Comparison of ENCODE assay signal across 8 cellular contexts in genomic region chr17:42653179-42654124, GRCh38. TPM values are rescaled to one million over a fixed set of nuclear protein-coding genes. Genes with fewer than 3 reads are reported as not detected.
A peak's percentile ranks its signal among the peaks of the same experiment; 100 is the strongest.
DNase-seq lines count a peak whose midpoint lies in the region; ATAC-seq and TF ChIP-seq lines count a peak whose summit lies in the region.

No MANE protein-coding gene starts in this region.

- H3K27me3 ChIP-seq in endodermal cell (ENCODE audit: control insufficient read depth, insufficient read depth, low read length, poor library complexity, severe bottlenecking) (no peaks in the 10 kb centered on the region), lung (ENCODE audit: control insufficient read depth, insufficient read depth) (no peaks in the 10 kb centered on the region), tibial nerve (no peaks in the 10 kb centered on the region)
- H3K27me3 ChIP-seq in naive thymus-derived CD4-positive, alpha-beta T cell (ENCODE audit: control insufficient read depth in 2 of 2, insufficient read depth in 2 of 2, low read length in 2 of 2): no peaks in the 10 kb centered on the region

- peak overlapping the region; percentile 48 for H3K27ac Mint-ChIP-seq in endodermal cell
- H3K27ac Mint-ChIP-seq in naive thymus-derived CD4-positive, alpha-beta T cell: no peak overlapping the region

- H3K9me3 ChIP-seq in endodermal cell (ENCODE audit: control insufficient read depth, low read length) (no peaks in the 10 kb centered on the region), lung (ENCODE audit: control insufficient read depth in 2 of 2, insufficient read depth in 1 of 2, low read length in 1 of 2) (no peaks in the 10 kb centered on the region), tibial nerve (no peaks in the 10 kb centered on the region)
- no peaks in the 10 kb centered on the region for H3K9me3 ChIP-seq in naive thymus-derived CD4-positive, alpha-beta T cell (ENCODE audit: control insufficient read depth in 2 of 3, low read length in 3 of 3)

- TF ChIP-seq EP300 in tibial nerve (IDR thresholded peaks at IDR 0.05): peak; percentile 42 to 67

- H3K36me3 ChIP-seq in endodermal cell (ENCODE audit: control insufficient read depth, insufficient read depth, low read length): no peaks in the 10 kb centered on the region
- no peaks in the 10 kb centered on the region for H3K36me3 ChIP-seq in lung (ENCODE audit: control insufficient read depth in 2 of 2, insufficient read depth in 2 of 2, low read length in 2 of 2)
- H3K36me3 ChIP-seq in tibial nerve: no peaks in the 10 kb centered on the region
- H3K36me3 ChIP-seq in naive thymus-derived CD4-positive, alpha-beta T cell (ENCODE audit: control insufficient read depth in 2 of 3, insufficient read depth in 3 of 3, low read length in 3 of 3): no peaks in the 10 kb centered on the region

- ATAC-seq in lung (ENCODE audit: insufficient read depth, low FRiP score): no peak
- ATAC-seq in naive thymus-derived CD4-positive, alpha-beta T cell: no peak

- intact Hi-C loops in naive thymus-derived CD4-positive, alpha-beta T cell (cut with micrococcal nuclease): no loop called here

- H3K27me3 Mint-ChIP-seq in endodermal cell (ENCODE audit: insufficient read depth): peaks cover 3% of the 10 kb centered on the region
- H3K27me3 Mint-ChIP-seq in naive thymus-derived CD4-positive, alpha-beta T cell: peaks cover 11 to 23% (median 18%) of the 10 kb centered on the region in 5 donors

- POLR2A ChIA-PET in naive thymus-derived CD4-positive, alpha-beta T cell (lab: Charles Lee): interaction anchor here (0.5 kb wide), 1 partner anchor 76 kb away, joined by 3 read pairs; no protein-coding TSS in a partner anchor

- H3K27ac ChIP-seq in endodermal cell (ENCODE audit: low read depth, low read length): no peak overlapping the region
- peak overlapping the region; percentile 40 to 63 for H3K27ac ChIP-seq in lung (ENCODE audit: low read depth in 1 of 2, low read length in 1 of 2)
- peak overlapping the region; percentile 68 to 90 (median 78) for H3K27ac ChIP-seq in tibial nerve
- no peak overlapping the region for H3K27ac ChIP-seq in naive thymus-derived CD4-positive, alpha-beta T cell (ENCODE audit: low read depth, low read length)

- DNase-seq in DMS53 (lab: John Stamatoyannopoulos, UW) (peak; percentile 48), DMS53 treated with DMSO at 0.1 percent for 48 hours (lab: John Stamatoyannopoulos, UW; ENCODE audit: unreplicated experiment) (no peak), endodermal cell (peak; percentile 90), lung (ENCODE audit: low spot score) (no peak), tibial nerve (ENCODE audit: low spot score in 2 of 2) (peak; percentile 48 to 61), glomerular visceral epithelial cell (ENCODE audit: extremely low spot score) (no peak), NCI-H1048 (lab: John Stamatoyannopoulos, UW) (no peak)
- no peak for DNase-seq in naive thymus-derived CD4-positive, alpha-beta T cell

- peak overlapping the region; percentile 65 for H3K4me3 ChIP-seq in endodermal cell (ENCODE audit: low read length)
- no peak overlapping the region for H3K4me3 ChIP-seq in lung
- peak overlapping the region; percentile 23 to 48 (median 34) for H3K4me3 ChIP-seq in tibial nerve
- H3K4me3 ChIP-seq in naive thymus-derived CD4-positive, alpha-beta T cell (ENCODE audit: low read length): no peak overlapping the region

- H3K9ac ChIP-seq in endodermal cell (ENCODE audit: extremely low read depth, low read length, poor library complexity, severe bottlenecking): peak overlapping the region; percentile 4

- no peak for TF ChIP-seq POLR2A in tibial nerve (IDR thresholded peaks at IDR 0.05)

- no peaks in the 10 kb centered on the region for H3K36me3 Mint-ChIP-seq in endodermal cell (ENCODE audit: low read depth)
- H3K36me3 Mint-ChIP-seq in naive thymus-derived CD4-positive, alpha-beta T cell: peaks cover 0 to 4% (median 0%) of the 10 kb centered on the region in 5 donors

- no peak for TF ChIP-seq CTCF in endodermal cell (conservative IDR thresholded peaks at IDR 0.05)
- TF ChIP-seq CTCF in lung (IDR thresholded peaks at IDR 0.05; ENCODE audit: control extremely low read depth, extremely low read depth): no peak
- TF ChIP-seq CTCF in tibial nerve (IDR thresholded peaks at IDR 0.05): no peak

- peak overlapping the region; percentile 56 for H3K4me3 Mint-ChIP-seq in endodermal cell
- H3K4me3 Mint-ChIP-seq in naive thymus-derived CD4-positive, alpha-beta T cell: peak overlapping the region in 1 of 10 donors; percentile 59

- peaks cover 4% of the 10 kb centered on the region for H3K9me3 Mint-ChIP-seq in endodermal cell
- H3K9me3 Mint-ChIP-seq in naive thymus-derived CD4-positive, alpha-beta T cell: no peaks in the 10 kb centered on the region

- CTCF ChIA-PET in naive thymus-derived CD4-positive, alpha-beta T cell (lab: Charles Lee): interaction anchor here (0.7 kb wide), 1 partner anchor 75 kb away, joined by 3 read pairs; no protein-coding TSS in a partner anchor

- H3K4me1 Mint-ChIP-seq in endodermal cell: peaks cover 14% of the 10 kb centered on the region
- peaks cover 5 to 15% (median 10%) of the 10 kb centered on the region in 7 donors for H3K4me1 Mint-ChIP-seq in naive thymus-derived CD4-positive, alpha-beta T cell

- WGBS in endodermal cell (ENCODE audit: insufficient coverage in 1 of 2, insufficient read length in 1 of 2), 2 experiments: 39 to 55% methylated on average over 30 to 41 of the region's 42 CpGs
- WGBS in lung, 2 donors: 31 to 32% methylated on average over 41 to 42 of the region's 42 CpGs
- 23 to 25% methylated on average over 41 to 42 of the region's 42 CpGs for WGBS in tibial nerve, 2 donors

- H3K4me1 ChIP-seq in endodermal cell (ENCODE audit: control insufficient read depth, insufficient read depth, low read length) (peaks cover 2% of the 10 kb centered on the region), lung (ENCODE audit: control insufficient read depth in 2 of 2, insufficient read depth in 2 of 2, low read length in 2 of 2) (no peaks in the 10 kb centered on the region), tibial nerve (peaks cover 0 to 14% (median 0%) of the 10 kb centered on the region in 4 donors)
- no peaks in the 10 kb centered on the region for H3K4me1 ChIP-seq in naive thymus-derived CD4-positive, alpha-beta T cell (ENCODE audit: control insufficient read depth in 2 of 2, insufficient read depth in 2 of 2, low read length in 2 of 2)

RNA-seq across cellular contexts. Expression of gene TUBG2, which starts 5.6 kb away (rescaled TPM):
- total RNA-seq in endodermal cell (10 to 100 TPM; 32.4 to 38.0 TPM), lung (10 to 100 TPM; 13.0 to 22.0 TPM), tibial nerve (10 to 100 TPM; 48.2 to 92.4 (median 77.6) TPM)
- 24.3 TPM for polyA plus RNA-seq in endodermal cell (2013, experiment 1 of 2)
- 24.1 TPM for polyA plus RNA-seq in endodermal cell (2013, experiment 2 of 2)
- polyA plus RNA-seq in lung: 10 to 100 TPM in 1 of 2 donors, 1 to 10 TPM in 1; 6.9 to 10.5 TPM
- 10 to 100 TPM in 4 of 5 experiments, 1 to 10 TPM in 1; 9.0 to 20.3 (median 15.3) TPM for total RNA-seq in naive thymus-derived CD4-positive, alpha-beta T cell
- 1 to 10 TPM; 4.9 to 8.7 TPM for polyA plus RNA-seq in naive thymus-derived CD4-positive, alpha-beta T cell

RNA-seq across cellular contexts. Expression of gene PLEKHH3, which starts 23.3 kb away (rescaled TPM):
- 10 to 100 TPM; 13.7 to 24.3 TPM for total RNA-seq in endodermal cell
- 19.2 TPM for polyA plus RNA-seq in endodermal cell (2013, experiment 1 of 2)
- polyA plus RNA-seq in endodermal cell (2013, experiment 2 of 2): 15.1 TPM
- 10 to 100 TPM; 23.9 to 30.2 TPM for total RNA-seq in lung
- 10 to 100 TPM; 21.2 to 22.0 TPM for polyA plus RNA-seq in lung
- 10 to 100 TPM; 32.4 to 57.7 (median 46.1) TPM for total RNA-seq in tibial nerve
- total RNA-seq in naive thymus-derived CD4-positive, alpha-beta T cell: 1 to 10 TPM in 2 of 5 experiments, under 1 TPM in 1, not detected in 2; 0.89 to 1.6 (median 1.1) TPM
- polyA plus RNA-seq in naive thymus-derived CD4-positive, alpha-beta T cell: not detected

RNA-seq across cellular contexts. Expression of gene CCR10, which starts 28.2 kb away (rescaled TPM):
- total RNA-seq in endodermal cell (1 to 10 TPM in 1 of 2 donors, under 1 TPM in 1; 0.70 to 1.7 TPM), lung (1 to 10 TPM in 1 of 2 donors, under 1 TPM in 1; 1.00 to 1.9 TPM), tibial nerve (10 to 100 TPM in 1 of 4 donors, 1 to 10 TPM in 3; 3.7 to 11.1 (median 7.1) TPM)
- polyA plus RNA-seq in endodermal cell (2013, experiment 1 of 2): 1.2 TPM
- polyA plus RNA-seq in endodermal cell (2013, experiment 2 of 2): 0.62 TPM
- polyA plus RNA-seq in lung: 1 to 10 TPM in 1 of 2 donors, under 1 TPM in 1; 0.55 to 3.1 TPM
- total RNA-seq in naive thymus-derived CD4-positive, alpha-beta T cell: 1 to 10 TPM in 2 of 5 experiments, under 1 TPM in 3; 0.56 to 1.7 (median 0.67) TPM
- polyA plus RNA-seq in naive thymus-derived CD4-positive, alpha-beta T cell: under 1 TPM; 0.22 to 0.44 TPM

RNA-seq across cellular contexts. Expression of gene CNTNAP1, which starts 28.9 kb away (rescaled TPM):
- 10 to 100 TPM in 1 of 2 donors, 1 to 10 TPM in 1; 9.9 to 18.9 TPM for total RNA-seq in endodermal cell
- 16.0 TPM for polyA plus RNA-seq in endodermal cell (2013, experiment 1 of 2)
- 17.5 TPM for polyA plus RNA-seq in endodermal cell (2013, experiment 2 of 2)
- total RNA-seq in lung: 10 to 100 TPM in 1 of 2 donors, 1 to 10 TPM in 1; 9.9 to 12.5 TPM
- polyA plus RNA-seq in lung: 1 to 10 TPM; 2.9 to 5.4 TPM
- 10 to 100 TPM in 2 of 4 donors, 1 to 10 TPM in 2; 6.3 to 21.0 (median 12.6) TPM for total RNA-seq in tibial nerve
- 1 to 10 TPM in 4 of 5 experiments, under 1 TPM in 1; 0.92 to 2.4 (median 2.1) TPM for total RNA-seq in naive thymus-derived CD4-positive, alpha-beta T cell
- polyA plus RNA-seq in naive thymus-derived CD4-positive, alpha-beta T cell: under 1 TPM; 0.04 to 0.86 TPM

RNA-seq across cellular contexts. Expression of gene TUBG1, which starts 44.0 kb away (rescaled TPM):
- total RNA-seq in endodermal cell: 100 to 1,000 TPM in 1 of 2 donors, 10 to 100 TPM in 1; 94.2 to 124 TPM
- 92.3 TPM for polyA plus RNA-seq in endodermal cell (2013, experiment 1 of 2)
- 91.6 TPM for polyA plus RNA-seq in endodermal cell (2013, experiment 2 of 2)
- 10 to 100 TPM; 12.1 to 38.1 TPM for total RNA-seq in lung
- polyA plus RNA-seq in lung: 10 to 100 TPM; 31.1 to 39.0 TPM
- 10 to 100 TPM; 15.3 to 45.6 (median 21.6) TPM for total RNA-seq in tibial nerve
- 10 to 100 TPM in 3 of 5 experiments, 1 to 10 TPM in 2; 7.8 to 54.4 (median 12.5) TPM for total RNA-seq in naive thymus-derived CD4-positive, alpha-beta T cell
- 10 to 100 TPM in 1 of 2 donors, 1 to 10 TPM in 1; 4.8 to 12.5 TPM for polyA plus RNA-seq in naive thymus-derived CD4-positive, alpha-beta T cell

Comparison
In these comparisons a context has a peak if more than half of its experiments do, and no peak if none do; other contexts are left out.
1. DNase-seq: peak in DMS53 (single experiment), endodermal cell (single experiment) and tibial nerve (2 of 2); none in DMS53 treated with DMSO at 0.1 percent for 48 hours (single experiment), lung (single experiment), glomerular visceral epithelial cell (single experiment), naive thymus-derived CD4-positive, alpha-beta T cell (0 of 9) and NCI-H1048 (single experiment).
2. H3K27ac ChIP-seq: peak in lung (2 of 2) and tibial nerve (4 of 4); none in endodermal cell (single experiment) and naive thymus-derived CD4-positive, alpha-beta T cell (single experiment).
3. H3K4me3 ChIP-seq: peak in endodermal cell (single experiment) and tibial nerve (4 of 4); none in lung (single experiment) and naive thymus-derived CD4-positive, alpha-beta T cell (single experiment).
4. RNA of gene PLEKHH3, which starts 23.3 kb away (total RNA-seq): 32.4 to 57.7 TPM in tibial nerve, 23.9 to 30.2 TPM in lung and 13.7 to 24.3 TPM in endodermal cell; 0.89 to 1.6 TPM in naive thymus-derived CD4-positive, alpha-beta T cell; every median in the first group is over 4 times any median in the second.